ENCODE assay signal across 11 cellular contexts in genomic region chr20:13777171-13777601, GRCh38. TPM values are rescaled to one million over a fixed set of nuclear protein-coding genes. Genes with fewer than 3 reads are reported as not detected.
DNase-seq lines count a peak whose midpoint lies in the region; ATAC-seq and TF ChIP-seq lines count a peak whose summit lies in the region.
"Had no signal": no experiment of that assay in that cellular context is flagged by ENCODE, and none has a peak within 500 bp of the region (broad histone marks: within the 10 kb centered on the region; RNA-seq: fewer than 3 reads in every experiment).

No MANE protein-coding gene starts in this region.

- no peak overlapping the region for H4K91ac ChIP-seq in mesenchymal stem cell (ENCODE audit: low read length)

- no peak overlapping the region for H2BK12ac ChIP-seq in mesenchymal stem cell (ENCODE audit: low read length in 2 of 2)

- peaks cover 44% of the 10 kb centered on the region for H3K4me1 Mint-ChIP-seq in activated naive CD8-positive, alpha-beta T cell (ENCODE audit: low read depth)

- peaks cover 12% of the 10 kb centered on the region for H3K36me3 Mint-ChIP-seq in activated naive CD8-positive, alpha-beta T cell

- H3K9me3 ChIP-seq in mesenchymal stem cell (ENCODE audit: control insufficient read depth, low read length) (no peaks in the 10 kb centered on the region), heart right ventricle (no peaks in the 10 kb centered on the region)

- no peaks in the 10 kb centered on the region for H3K4me1 ChIP-seq in mesenchymal stem cell (ENCODE audit: control insufficient read depth, insufficient read depth, low read depth, low read length)
- H3K4me1 ChIP-seq in heart right ventricle: no peaks in the 10 kb centered on the region

- H3K4me3 ChIP-seq in mesenchymal stem cell (ENCODE audit: insufficient read depth in 1 of 2, low read depth in 1 of 2, low read length in 2 of 2): no peak overlapping the region
- H3K4me3 ChIP-seq in heart right ventricle: no peak overlapping the region
- H3K4me3 ChIP-seq: skin epidermis had no signal

- H3K27me3 Mint-ChIP-seq in activated naive CD8-positive, alpha-beta T cell: no peaks in the 10 kb centered on the region

- WGBS in mesenchymal stem cell: 53% methylated on average over 2 of the region's 4 CpGs
- 74 to 79% methylated on average over 4 of the region's 4 CpGs for WGBS in heart right ventricle, 2 donors

- H3K27ac Mint-ChIP-seq in activated naive CD8-positive, alpha-beta T cell: peak overlapping the region; percentile 67

- H2BK120ac ChIP-seq in mesenchymal stem cell (ENCODE audit: low read depth, low read length): no peak overlapping the region

- no peak overlapping the region for H3K4ac ChIP-seq in mesenchymal stem cell (ENCODE audit: low read depth in 1 of 2, low read length in 2 of 2)

- H2BK5ac ChIP-seq in mesenchymal stem cell (ENCODE audit: low read depth, low read length, poor library complexity, severe bottlenecking): no peak overlapping the region

- intact Hi-C loops in heart right ventricle (cut with DNase I): loop anchor here in 3 of 10 donors (5.0 to 10.0 kb wide), 4 partner anchors 142 to 662 kb away; partner anchors contain the start of gene TASP1 (in 1 of the 3)

- peaks cover 14% of the 10 kb centered on the region for H3K79me1 ChIP-seq in mesenchymal stem cell (replicated peaks; ENCODE audit: low read length, poor library complexity, severe bottlenecking)

- no peak overlapping the region for H3K4me3 Mint-ChIP-seq in activated naive CD8-positive, alpha-beta T cell

- no peaks in the 10 kb centered on the region for H3K9me3 Mint-ChIP-seq in activated naive CD8-positive, alpha-beta T cell (ENCODE audit: low read depth)

- DNase-seq in Daoy (ENCODE audit: low read depth): peak; percentile 1
- peak; percentile 54 for DNase-seq in mesenchymal stem cell
- no peak for DNase-seq in heart right ventricle
- no peak for DNase-seq in cerebellar cortex (ENCODE audit: low spot score)
- DNase-seq: NCI-H1048, NCI-H748 treated with DMSO at 0.1 percent for 48 hours had no signal

- no peak overlapping the region for H2BK15ac ChIP-seq in mesenchymal stem cell (ENCODE audit: low read depth, poor library complexity, severe bottlenecking)

- no peak overlapping the region for H2AFZ ChIP-seq in mesenchymal stem cell (ENCODE audit: low read depth, low read length)

- no peak overlapping the region for H3K14ac ChIP-seq in mesenchymal stem cell (ENCODE audit: low read length in 2 of 2)

- no peak overlapping the region for H4K8ac ChIP-seq in mesenchymal stem cell (ENCODE audit: low read length)

- H3K23ac ChIP-seq in mesenchymal stem cell (ENCODE audit: low read length in 2 of 2): no peak overlapping the region

- no peak overlapping the region for H3K27ac ChIP-seq in mesenchymal stem cell (ENCODE audit: low read length, poor library complexity, severe bottlenecking)
- no peak overlapping the region for H3K27ac ChIP-seq in heart right ventricle

- H3K18ac ChIP-seq in mesenchymal stem cell (ENCODE audit: low read depth in 1 of 2, low read length in 2 of 2): no peak overlapping the region

- no peak overlapping the region for H2AK5ac ChIP-seq in mesenchymal stem cell (ENCODE audit: low read length, severe bottlenecking)

- ATAC-seq in HG02678 (IDR thresholded peaks at IDR 0.05; ENCODE audit: unreplicated experiment) (peak; percentile 83), heart right ventricle (no peak), GM19328 (IDR thresholded peaks at IDR 0.05; ENCODE audit: unreplicated experiment) (no peak), HG03039 (IDR thresholded peaks at IDR 0.05; ENCODE audit: unreplicated experiment) (no peak)

- H3K4me2 ChIP-seq in mesenchymal stem cell (ENCODE audit: low read length, poor library complexity, severe bottlenecking): no peak overlapping the region

- peak overlapping the region; percentile 40 for H3K9ac ChIP-seq in mesenchymal stem cell (ENCODE audit: low read length)

- peaks cover 6 to 77% of the 10 kb centered on the region in 2 experiments for H3K36me3 ChIP-seq in mesenchymal stem cell (ENCODE audit: control insufficient read depth in 1 of 2, insufficient read depth in 2 of 2, low read depth in 1 of 2, low read length in 2 of 2)
- peaks cover 0 to 99% (median 48%) of the 10 kb centered on the region in 9 donors for H3K36me3 ChIP-seq in heart right ventricle

- H3K27me3 ChIP-seq in mesenchymal stem cell (ENCODE audit: control insufficient read depth in 1 of 2, insufficient read depth in 1 of 2, low read length in 2 of 2) (no peaks in the 10 kb centered on the region), heart right ventricle (no peaks in the 10 kb centered on the region)

- TF ChIP-seq CTCF in heart right ventricle (IDR thresholded peaks at IDR 0.05): no peak

RNA-seq across cellular contexts. Expression of gene ESF1, which starts 7.5 kb away (rescaled TPM):
- 16.6 and 26.9 TPM in 2 replicates for total RNA-seq in Daoy (2014; rRNA removed; shearing (Covaris generic))
- 20.9 TPM for polyA plus RNA-seq in mesenchymal stem cell (2013, experiment 1 of 2)
- 19.9 TPM for polyA plus RNA-seq in mesenchymal stem cell (2013, experiment 2 of 2)
- total RNA-seq in heart right ventricle: 10 to 100 TPM in 9 of 10 donors, 1 to 10 TPM in 1; 9.9 to 16.4 (median 13.5) TPM
- polyA plus RNA-seq in heart right ventricle: 10 to 100 TPM in 1 of 2 donors, 1 to 10 TPM in 1; 5.9 to 23.1 TPM

RNA-seq across cellular contexts. Expression of gene NDUFAF5, which starts 7.6 kb away (rescaled TPM):
- total RNA-seq in Daoy (2014; rRNA removed; shearing (Covaris generic)): 27.4 and 49.6 TPM in 2 replicates
- 11.4 TPM for polyA plus RNA-seq in mesenchymal stem cell (2013, experiment 1 of 2)
- 11.8 TPM for polyA plus RNA-seq in mesenchymal stem cell (2013, experiment 2 of 2)
- 10 to 100 TPM; 47.4 to 83.4 (median 66.3) TPM for total RNA-seq in heart right ventricle
- 100 to 1,000 TPM in 1 of 2 donors, 10 to 100 TPM in 1; 42.0 to 112 TPM for polyA plus RNA-seq in heart right ventricle

Comparison
In these comparisons a context has a peak if more than half of its experiments do, and no peak if none do; other contexts are left out.
1. DNase-seq: peak in Daoy (single experiment) and mesenchymal stem cell (single experiment); none in heart right ventricle (0 of 2) and cerebellar cortex (single experiment).